1 cellular context compared by ENCODE assay signal in genomic region chr16:24996301-24996700, GRCh38.
TF ChIP-seq lines count a peak whose summit lies in the region.

No MANE protein-coding gene starts in this region.

TF ChIP-seq in GM12878, 131 proteins besides CTCF, POLR2A, EP300 and RAD21 (continued from another document):
- TF ChIP-seq EGR1 (IDR thresholded peaks at IDR 0.05; ENCODE audit: borderline replicate concordance in 1 of 2, low read depth in 2 of 2, low read length in 2 of 2) (0 out of 3 replicates have a peak, but pooled peaks of 1 of the 2 experiments have one; percentile 15), GABPA (IDR thresholded peaks at IDR 0.05; ENCODE audit: low read depth) (no peak), RBBP5 (conservative IDR thresholded peaks at IDR 0.05) (no peak), NFXL1 (IDR thresholded peaks at IDR 0.05; ENCODE audit: borderline replicate concordance) (no peak), SREBF2 (IDR thresholded peaks at IDR 0.05; ENCODE audit: low read length) (no peak), KDM1A (IDR thresholded peaks at IDR 0.05; ENCODE audit: borderline replicate concordance) (no peak), MYC (IDR thresholded peaks at IDR 0.05; ENCODE audit: insufficient read depth, insufficient read length, insufficient replicate concordance, low read length, severe bottlenecking) (no peak), POU2F2 (IDR thresholded peaks at IDR 0.05; ENCODE audit: borderline replicate concordance, low read depth, low read length) (peak; percentile 50; the same call in 2 of the 3 replicates), CHD4 (IDR thresholded peaks at IDR 0.05) (no peak), FOXK2 (IDR thresholded peaks at IDR 0.05) (no peak), SMARCA5 (IDR thresholded peaks at IDR 0.05) (no peak), USF2 (IDR thresholded peaks at IDR 0.05; ENCODE audit: borderline replicate concordance, low read depth, low read length) (no peak), PAX8 (IDR thresholded peaks at IDR 0.05) (no peak), MTA2 (IDR thresholded peaks at IDR 0.05; ENCODE audit: low read depth) (0 out of 2 replicates have a peak, but pooled peaks have one; percentile 25), STAT3 (IDR thresholded peaks at IDR 0.05; ENCODE audit: low read depth, low read length) (no peak), RUNX3 (IDR thresholded peaks at IDR 0.05; ENCODE audit: low read length) (0 out of 2 replicates have a peak, but pooled peaks have one; percentile 31), MTA3 (IDR thresholded peaks at IDR 0.05; ENCODE audit: borderline replicate concordance, low read length) (0 out of 2 replicates have a peak, but pooled peaks have one; percentile 26), BCL11A (IDR thresholded peaks at IDR 0.05; ENCODE audit: low read depth, low read length) (no peak)
- TF ChIP-seq, protein P1, sequence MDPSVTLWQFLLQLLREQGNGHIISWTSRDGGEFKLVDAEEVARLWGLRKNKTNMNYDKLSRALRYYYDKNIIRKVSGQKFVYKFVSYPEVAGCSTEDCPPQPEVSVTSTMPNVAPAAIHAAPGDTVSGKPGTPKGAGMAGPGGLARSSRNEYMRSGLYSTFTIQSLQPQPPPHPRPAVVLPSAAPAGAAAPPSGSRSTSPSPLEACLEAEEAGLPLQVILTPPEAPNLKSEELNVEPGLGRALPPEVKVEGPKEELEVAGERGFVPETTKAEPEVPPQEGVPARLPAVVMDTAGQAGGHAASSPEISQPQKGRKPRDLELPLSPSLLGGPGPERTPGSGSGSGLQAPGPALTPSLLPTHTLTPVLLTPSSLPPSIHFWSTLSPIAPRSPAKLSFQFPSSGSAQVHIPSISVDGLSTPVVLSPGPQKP (IDR thresholded peaks at IDR 0.05; ENCODE audit: low read depth, low read length) = no peak
